1 cellular context compared by ENCODE assay signal in genomic region chr6:169702640-169703246, GRCh38.
TF ChIP-seq lines count a peak whose summit lies in the region.

No MANE protein-coding gene starts in this region.

TF ChIP-seq in K562, 482 proteins besides CTCF, POLR2A, EP300 and RAD21 (continued from another document and continues in another):
- TF ChIP-seq TSHZ1 (CRISPR knock-in tag; IDR thresholded peaks at IDR 0.05) (no peak), ARID1B (IDR thresholded peaks at IDR 0.05) (no peak), CHD4 (IDR thresholded peaks at IDR 0.05; ENCODE audit: insufficient read depth, insufficient replicate concordance, low read depth, low read length, poor library complexity, severe bottlenecking) (no peak), ZNF143 (CRISPR knock-in tag; IDR thresholded peaks at IDR 0.05) (no peak; the same call in 1 of the 2 replicates), IRF2 (CRISPR knock-in tag; IDR thresholded peaks at IDR 0.05) (0 out of 2 replicates have a peak, but pooled peaks have one; percentile 60), ZNF778 (CRISPR knock-in tag; IDR thresholded peaks at IDR 0.05) (no peak), GATAD2B (IDR thresholded peaks at IDR 0.05; ENCODE audit: borderline replicate concordance) (no peak), DLX4 (CRISPR knock-in tag; IDR thresholded peaks at IDR 0.05) (no peak), GTF2B (IDR thresholded peaks at IDR 0.05; ENCODE audit: extremely low read depth, insufficient read length) (no peak), MCM3 (IDR thresholded peaks at IDR 0.05) (no peak), STAT5B (CRISPR knock-in tag; IDR thresholded peaks at IDR 0.05) (no peak), ETV6 (IDR thresholded peaks at IDR 0.05; ENCODE audit: borderline replicate concordance in 1 of 2, low read depth in 2 of 2, low read length in 1 of 2) (no peak), ETV6 (CRISPR knock-in tag; IDR thresholded peaks at IDR 0.05; ENCODE audit: borderline replicate concordance) (no peak), MAX (CRISPR knock-in tag; IDR thresholded peaks at IDR 0.05) (peak; percentile 75), ETV1 (tag; conservative IDR thresholded peaks at IDR 0.05; ENCODE audit: low read depth) (no peak; the same call in 1 of the 2 replicates), ARID3B (CRISPR knock-in tag; IDR thresholded peaks at IDR 0.05; ENCODE audit: borderline replicate concordance) (no peak), FOXK2 (conservative IDR thresholded peaks at IDR 0.05 in 1 of 2, IDR thresholded peaks at IDR 0.05 in 1 of 2; ENCODE audit: low read depth in 2 of 2) (no peak), ZC3H8 (IDR thresholded peaks at IDR 0.05) (no peak), POLR2B (IDR thresholded peaks at IDR 0.05; ENCODE audit: low read depth, partially characterized antibody) (no peak), ILK (tag; IDR thresholded peaks at IDR 0.05; ENCODE audit: borderline replicate concordance, low read depth) (no peak), ZNF354B (CRISPR knock-in tag; IDR thresholded peaks at IDR 0.05) (no peak), FIP1L1 (IDR thresholded peaks at IDR 0.05; ENCODE audit: low read depth, low read length, poor library complexity, severe bottlenecking) (peak; percentile 16), MTA1 (IDR thresholded peaks at IDR 0.05; ENCODE audit: borderline replicate concordance) (no peak), ZBTB11 (CRISPR knock-in tag; IDR thresholded peaks at IDR 0.05) (no peak), LARP7 (IDR thresholded peaks at IDR 0.05) (no peak), NFATC3 (IDR thresholded peaks at IDR 0.05) (no peak), ZBTB26 (CRISPR knock-in tag; IDR thresholded peaks at IDR 0.05) (no peak), ZNF253 (CRISPR knock-in tag; conservative IDR thresholded peaks at IDR 0.05) (no peak), ZNF639 (CRISPR knock-in tag; conservative IDR thresholded peaks at IDR 0.05 in 1 of 2, IDR thresholded peaks at IDR 0.05 in 1 of 2) (no peak), DPF2 (IDR thresholded peaks at IDR 0.05) (no peak), ZNF780A (CRISPR knock-in tag; IDR thresholded peaks at IDR 0.05) (no peak), ID3 (CRISPR knock-in tag; IDR thresholded peaks at IDR 0.05) (no peak), ID3 (tag; IDR thresholded peaks at IDR 0.05) (no peak), ZNF586 (CRISPR knock-in tag; conservative IDR thresholded peaks at IDR 0.05) (no peak), CREB1 (IDR thresholded peaks at IDR 0.05) (peak; percentile 33; the same call in 1 of the 2 replicates), CREB1 (CRISPR knock-in tag; IDR thresholded peaks at IDR 0.05) (no peak), TFAP4 (CRISPR knock-in tag; IDR thresholded peaks at IDR 0.05; ENCODE audit: borderline replicate concordance) (no peak), ZNF41 (CRISPR knock-in tag; conservative IDR thresholded peaks at IDR 0.05) (no peak), THRAP3 (IDR thresholded peaks at IDR 0.05; ENCODE audit: borderline replicate concordance) (no peak), OTX1 (CRISPR knock-in tag; IDR thresholded peaks at IDR 0.05) (no peak), ZNF347 (CRISPR knock-in tag; IDR thresholded peaks at IDR 0.05; ENCODE audit: low read depth) (no peak), ZNF592 (IDR thresholded peaks at IDR 0.05) (0 out of 2 replicates have a peak, but pooled peaks have one; percentile 35), HES1 (IDR thresholded peaks at IDR 0.05; ENCODE audit: low read depth) (no peak), CHD1 (IDR thresholded peaks at IDR 0.05; ENCODE audit: low read length) (peak; percentile 86), POLR2AphosphoS2 (IDR thresholded peaks at IDR 0.05; ENCODE audit: low read length) (no peak), ZBTB17 (CRISPR knock-in tag; IDR thresholded peaks at IDR 0.05) (no peak)
